In genomic region chrX:150772150-150772970, GRCh38 we compare ENCODE assay signal across 9 cellular contexts.
DNase-seq lines count a peak whose midpoint lies in the region; ATAC-seq, FAIRE-seq and TF ChIP-seq lines count a peak whose summit lies in the region.
"Had no signal": no experiment of that assay in that cellular context is flagged by ENCODE, and none has a peak within 500 bp of the region (broad histone marks: within the 10 kb centered on the region; RNA-seq: fewer than 3 reads in every experiment).

No MANE protein-coding gene starts in this region.

- peak; percentile 89 for TF ChIP-seq RAD21 in HepG2 (CRISPR knock-in tag; IDR thresholded peaks at IDR 0.05)

- DNase-seq in NCI-H2081 (lab: John Stamatoyannopoulos, UW) (peak; percentile 42 to 46), NCI-H2081 treated with DMSO at 0.1 percent for 48 hours (lab: John Stamatoyannopoulos, UW) (no peak), NCI-H2227 (lab: John Stamatoyannopoulos, UW; ENCODE audit: unreplicated experiment) (peak; percentile 66), cerebellar cortex (ENCODE audit: low spot score) (peak; percentile 78), HepG2 (ENCODE audit: low spot score) (peak; percentile 36)
- peak; percentile 52 for DNase-seq in activated CD4-positive, alpha-beta T cell treated with anti-CD3 and anti-CD28 coated beads for 1 hour
- DNase-seq in stimulated activated CD4-positive, alpha-beta T cell treated with anti-CD3 and anti-CD28 coated beads, TNF-alpha, amount 100 ng/mL, for 24 hours (ENCODE audit: low read depth in 3 of 3), result peak; percentile 61 to 68 (median 63)

- no peaks in the 10 kb centered on the region for H4K20me1 ChIP-seq in HepG2 (ENCODE audit: insufficient read depth, low read length)

- no peaks in the 10 kb centered on the region for H3K79me2 ChIP-seq in HepG2 (ENCODE audit: insufficient read depth, low read length)

- no peak for TF ChIP-seq EP300 in HepG2 (IDR thresholded peaks at IDR 0.05; ENCODE audit: low read depth in 2 of 2, low read length in 2 of 2)
- TF ChIP-seq EP300 in HepG2 (CRISPR knock-in tag; IDR thresholded peaks at IDR 0.05; ENCODE audit: borderline replicate concordance), result no peak

- in situ Hi-C loops in HepG2 (cut with HindIII; ENCODE audit: extremely low pct_ligation_motif_present, low pct_unique_long_range_greater_than_20kb), result loop anchor here (5.0 to 10.0 kb wide), 2 partner anchors 232 to 310 kb away; no protein-coding TSS in a partner anchor

- no TSS peak for BruUV-seq in HepG2 (replicated peaks; lab: Mats Ljungman, UMichigan)

- H3K27ac ChIP-seq in HepG2 (ENCODE audit: extremely low read length, insufficient read depth, low read length), result no peak overlapping the region
- H3K27ac ChIP-seq: BLaER1 treated with 17β-estradiol and CSF1 and Interleukin-3, amounts not matched to agents 10 nM and 100 nM had no signal

- no peak overlapping the region for H3K4me3 ChIP-seq in HepG2 (replicated peaks in 1 of 3; ENCODE audit: insufficient read depth in 1 of 3, low read depth in 2 of 3, low read length in 3 of 3)
- H3K4me3 ChIP-seq: BLaER1 treated with 17β-estradiol and CSF1 and Interleukin-3, amounts not matched to agents 10 nM and 100 nM had no signal

- H3K9ac ChIP-seq in HepG2 (ENCODE audit: insufficient read depth, low read depth, low read length), result no peak overlapping the region
- H3K9ac ChIP-seq: BLaER1 treated with 17β-estradiol and CSF1 and Interleukin-3, amounts not matched to agents 10 nM and 100 nM had no signal

- no peak overlapping the region for H2AFZ ChIP-seq in HepG2 (ENCODE audit: low read length)

- H3K4me2 ChIP-seq in HepG2 (ENCODE audit: low read depth, low read length), result no peak overlapping the region
- H3K4me2 ChIP-seq: BLaER1 treated with 17β-estradiol and CSF1 and Interleukin-3, amounts not matched to agents 10 nM and 100 nM had no signal

- no peaks in the 10 kb centered on the region for H3K36me3 ChIP-seq in HepG2 (replicated peaks in 1 of 2; ENCODE audit: control insufficient read depth in 1 of 2, insufficient read depth in 2 of 2, low read length in 2 of 2)

- no peak for TF ChIP-seq POLR2A in HepG2 (IDR thresholded peaks at IDR 0.05; ENCODE audit: insufficient read depth in 1 of 2, low read depth in 2 of 2, low read length in 2 of 2)

- no peaks in the 10 kb centered on the region for H3K4me1 ChIP-seq in HepG2 (ENCODE audit: insufficient read depth, low read length)

- CTCF ChIA-PET in HepG2 (lab: Yijun Ruan, JAX; ENCODE audit: low intra/inter-chr PET ratio, low total read pairs), result interaction anchor here (1.2 to 1.6 kb wide), 2 partner anchors 232 to 310 kb away, joined by 4 to 25 read pairs; no protein-coding TSS in a partner anchor

- intact Hi-C loops in HepG2 (cut with micrococcal nuclease; ENCODE audit: unreplicated experiment), result loop anchor here (1.0 to 5.0 kb wide), 2 partner anchors 230 to 310 kb away; no protein-coding TSS in a partner anchor

- H3K27me3 ChIP-seq in HepG2 (ENCODE audit: control insufficient read depth in 1 of 2, insufficient read depth in 2 of 2, low read length in 2 of 2), result no peaks in the 10 kb centered on the region

- POLR2A ChIA-PET in HepG2 (lab: Yijun Ruan, JAX), result interaction anchor here (1.1 kb wide), 1 partner anchor 310 kb away, joined by 4 read pairs; no protein-coding TSS in a partner anchor

- FAIRE-seq in HepG2 (lab: Jason Lieb, UNC), result peak; percentile 49

- 66% methylated on average over 9 of the region's 26 CpGs for WGBS in HepG2 (ENCODE audit: low lambda C conversion rate)

- H3K9me3 ChIP-seq in HepG2 (ENCODE audit: low read length), result no peaks in the 10 kb centered on the region
- H3K9me3 ChIP-seq: BLaER1 treated with 17β-estradiol and CSF1 and Interleukin-3, amounts not matched to agents 10 nM and 100 nM had no signal

- peak; percentile 82 for ATAC-seq in HG02885 (IDR thresholded peaks at IDR 0.05; ENCODE audit: poor library complexity, unreplicated experiment)
- ATAC-seq in HepG2, result peak; percentile 96

- peak; percentile 95 for TF ChIP-seq CTCF in HepG2 (CRISPR knock-in tag; IDR thresholded peaks at IDR 0.05)

TF ChIP-seq in HepG2, 621 proteins besides CTCF, POLR2A, EP300 and RAD21:
- TF ChIP-seq KDM2A (CRISPR knock-in tag; IDR thresholded peaks at IDR 0.05; ENCODE audit: borderline replicate concordance, low read depth) (peak; percentile 53; the same call in 1 of the 2 replicates), STAG1 (CRISPR knock-in tag; IDR thresholded peaks at IDR 0.05) (peak; percentile 96), RARG (CRISPR knock-in tag; IDR thresholded peaks at IDR 0.05; ENCODE audit: low read depth) (no peak), BORCS8-MEF2B (CRISPR knock-in tag; IDR thresholded peaks at IDR 0.05) (peak; percentile 46; the same call in 1 of the 2 replicates), SMC3 (IDR thresholded peaks at IDR 0.05; ENCODE audit: low read length) (peak; percentile 61), KLF16 (CRISPR knock-in tag; IDR thresholded peaks at IDR 0.05) (no peak), ZNF296 (CRISPR knock-in tag; conservative IDR thresholded peaks at IDR 0.05) (no peak), ZFX (CRISPR knock-in tag; IDR thresholded peaks at IDR 0.05; ENCODE audit: low read depth) (peak; percentile 29; the same call in 1 of the 2 replicates), AGO1 (IDR thresholded peaks at IDR 0.05; ENCODE audit: low read depth, low read length, poor library complexity, severe bottlenecking) (peak; percentile 34), PATZ1 (CRISPR knock-in tag; IDR thresholded peaks at IDR 0.05) (0 out of 2 replicates have a peak, but pooled peaks have one; percentile 16), HMGXB4 (CRISPR knock-in tag; IDR thresholded peaks at IDR 0.05; ENCODE audit: borderline replicate concordance in 1 of 2, low read depth in 1 of 2) (peak in 1 of 2 experiments; percentile 26; a peak in 1 of 4 replicates)
- TF ChIP-seq, protein P1, sequence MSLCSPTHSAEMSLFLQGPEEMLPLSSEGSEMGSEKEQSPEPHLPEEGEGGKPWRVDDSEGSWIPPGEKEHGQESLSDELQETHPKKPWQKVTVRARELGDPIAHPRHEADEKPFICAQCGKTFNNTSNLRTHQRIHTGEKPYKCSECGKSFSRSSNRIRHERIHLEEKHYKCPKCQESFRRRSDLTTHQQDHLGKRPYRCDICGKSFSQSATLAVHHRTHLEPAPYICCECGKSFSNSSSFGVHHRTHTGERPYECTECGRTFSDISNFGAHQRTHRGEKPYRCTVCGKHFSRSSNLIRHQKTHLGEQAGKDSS (CRISPR knock-in tag; IDR thresholded peaks at IDR 0.05; ENCODE audit: borderline replicate concordance, low read depth), result 0 out of 2 replicates have a peak, but pooled peaks have one; percentile 27
- TF ChIP-seq, protein P2, sequence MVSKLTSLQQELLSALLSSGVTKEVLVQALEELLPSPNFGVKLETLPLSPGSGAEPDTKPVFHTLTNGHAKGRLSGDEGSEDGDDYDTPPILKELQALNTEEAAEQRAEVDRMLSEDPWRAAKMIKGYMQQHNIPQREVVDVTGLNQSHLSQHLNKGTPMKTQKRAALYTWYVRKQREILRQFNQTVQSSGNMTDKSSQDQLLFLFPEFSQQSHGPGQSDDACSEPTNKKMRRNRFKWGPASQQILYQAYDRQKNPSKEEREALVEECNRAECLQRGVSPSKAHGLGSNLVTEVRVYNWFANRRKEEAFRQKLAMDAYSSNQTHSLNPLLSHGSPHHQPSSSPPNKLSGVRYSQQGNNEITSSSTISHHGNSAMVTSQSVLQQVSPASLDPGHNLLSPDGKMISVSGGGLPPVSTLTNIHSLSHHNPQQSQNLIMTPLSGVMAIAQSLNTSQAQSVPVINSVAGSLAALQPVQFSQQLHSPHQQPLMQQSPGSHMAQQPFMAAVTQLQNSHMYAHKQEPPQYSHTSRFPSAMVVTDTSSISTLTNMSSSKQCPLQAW (CRISPR knock-in tag; IDR thresholded peaks at IDR 0.05), result 0 out of 2 replicates have a peak, but pooled peaks have one; percentile 2
